1 cellular context compared by ENCODE assay signal in genomic region chr16:1543085-1543896, GRCh38.
TF ChIP-seq lines count a peak whose summit lies in the region.

No MANE protein-coding gene starts in this region.

TF ChIP-seq in K562, 482 proteins besides CTCF, POLR2A, EP300 and RAD21 (continued from another document and continues in another):
- TF ChIP-seq MGA (IDR thresholded peaks at IDR 0.05), result peak; percentile 60
- no peak for TF ChIP-seq TCF7 (IDR thresholded peaks at IDR 0.05; ENCODE audit: borderline replicate concordance)
- TF ChIP-seq BCOR (IDR thresholded peaks at IDR 0.05), result peak; percentile 10; the same call in 1 of the 2 replicates
- no peak for TF ChIP-seq TAL1 (IDR thresholded peaks at IDR 0.05)
- TF ChIP-seq CBFA2T2 (conservative IDR thresholded peaks at IDR 0.05), result no peak
- peak in 1 of 2 experiments; percentile 49; a peak in 1 of 4 replicates for TF ChIP-seq RCOR1 (IDR thresholded peaks at IDR 0.05; ENCODE audit: borderline replicate concordance in 1 of 2, low read depth in 2 of 2, low read length in 2 of 2)
- 0 out of 2 replicates have a peak, but pooled peaks have one; percentile 52 for TF ChIP-seq GABPB1 (CRISPR knock-in tag; IDR thresholded peaks at IDR 0.05)
- TF ChIP-seq ZNF274 (IDR thresholded peaks at IDR 0.05; ENCODE audit: borderline replicate concordance, low read depth, low read length), result no peak
- peak; percentile 62 for TF ChIP-seq MYC (IDR thresholded peaks at IDR 0.05; ENCODE audit: low read depth, low read length)
- no peak for TF ChIP-seq MYC (CRISPR knock-in tag; IDR thresholded peaks at IDR 0.05; ENCODE audit: borderline replicate concordance, low read depth)
- no peak; the same call in 1 of the 2 replicates for TF ChIP-seq DPF2 (IDR thresholded peaks at IDR 0.05)
- TF ChIP-seq MLX (CRISPR knock-in tag; conservative IDR thresholded peaks at IDR 0.05), result no peak
- no peak for TF ChIP-seq ZNF512 (tag; IDR thresholded peaks at IDR 0.05)
- peak; percentile 4; the same call in 1 of the 2 replicates for TF ChIP-seq ETV5 (CRISPR knock-in tag; IDR thresholded peaks at IDR 0.05; ENCODE audit: low read depth)
- no peak for TF ChIP-seq HDAC2 (IDR thresholded peaks at IDR 0.05)
- no peak for TF ChIP-seq CREBBP (IDR thresholded peaks at IDR 0.05; ENCODE audit: low read depth, low read length)
- TF ChIP-seq CXXC5 (CRISPR knock-in tag; IDR thresholded peaks at IDR 0.05), result peak; percentile 24
- no peak for TF ChIP-seq CCNT2 (IDR thresholded peaks at IDR 0.05; ENCODE audit: borderline replicate concordance, extremely low read depth, insufficient read length, low read depth, low read length)
- TF ChIP-seq FOSL1 (tag; conservative IDR thresholded peaks at IDR 0.05), result peak; percentile 74; the same call in 1 of the 2 replicates
- no peak for TF ChIP-seq MAX (CRISPR knock-in tag; IDR thresholded peaks at IDR 0.05)
- no peak for TF ChIP-seq MED1 (CRISPR knock-in tag; IDR thresholded peaks at IDR 0.05; ENCODE audit: borderline replicate concordance)
- no peak for TF ChIP-seq ZNF766 (CRISPR knock-in tag; conservative IDR thresholded peaks at IDR 0.05)
- TF ChIP-seq, protein P1, sequence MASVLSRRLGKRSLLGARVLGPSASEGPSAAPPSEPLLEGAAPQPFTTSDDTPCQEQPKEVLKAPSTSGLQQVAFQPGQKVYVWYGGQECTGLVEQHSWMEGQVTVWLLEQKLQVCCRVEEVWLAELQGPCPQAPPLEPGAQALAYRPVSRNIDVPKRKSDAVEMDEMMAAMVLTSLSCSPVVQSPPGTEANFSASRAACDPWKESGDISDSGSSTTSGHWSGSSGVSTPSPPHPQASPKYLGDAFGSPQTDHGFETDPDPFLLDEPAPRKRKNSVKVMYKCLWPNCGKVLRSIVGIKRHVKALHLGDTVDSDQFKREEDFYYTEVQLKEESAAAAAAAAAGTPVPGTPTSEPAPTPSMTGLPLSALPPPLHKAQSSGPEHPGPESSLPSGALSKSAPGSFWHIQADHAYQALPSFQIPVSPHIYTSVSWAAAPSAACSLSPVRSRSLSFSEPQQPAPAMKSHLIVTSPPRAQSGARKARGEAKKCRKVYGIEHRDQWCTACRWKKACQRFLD (CRISPR knock-in tag; IDR thresholded peaks at IDR 0.05), result 0 out of 2 replicates have a peak, but pooled peaks have one; percentile 63
- TF ChIP-seq ILF3 (IDR thresholded peaks at IDR 0.05; ENCODE audit: borderline replicate concordance), result no peak
- TF ChIP-seq ELF1 (tag; IDR thresholded peaks at IDR 0.05), result no peak
- 0 out of 2 replicates have a peak, but pooled peaks have one; percentile 19 for TF ChIP-seq ERF (CRISPR knock-in tag; IDR thresholded peaks at IDR 0.05)
- peak; percentile 25; the same call in 1 of the 2 replicates for TF ChIP-seq RBFOX2 (IDR thresholded peaks at IDR 0.05; ENCODE audit: low read depth, low read length)
- no peak for TF ChIP-seq NR2C2 (CRISPR knock-in tag; IDR thresholded peaks at IDR 0.05)
- TF ChIP-seq NR2C2 (tag; IDR thresholded peaks at IDR 0.05), result peak; percentile 23; the same call in 1 of the 2 replicates
- 0 out of 4 replicates have a peak, but pooled peaks of 1 of the 2 experiments have one; percentile 10 for TF ChIP-seq NRF1 (conservative IDR thresholded peaks at IDR 0.05 in 1 of 2, IDR thresholded peaks at IDR 0.05 in 1 of 2)
- no peak for TF ChIP-seq CBX5 (IDR thresholded peaks at IDR 0.05; ENCODE audit: borderline replicate concordance, low read depth)
- no peak for TF ChIP-seq PTBP1 (IDR thresholded peaks at IDR 0.05; ENCODE audit: low read depth, low read length)
- TF ChIP-seq, protein P2, sequence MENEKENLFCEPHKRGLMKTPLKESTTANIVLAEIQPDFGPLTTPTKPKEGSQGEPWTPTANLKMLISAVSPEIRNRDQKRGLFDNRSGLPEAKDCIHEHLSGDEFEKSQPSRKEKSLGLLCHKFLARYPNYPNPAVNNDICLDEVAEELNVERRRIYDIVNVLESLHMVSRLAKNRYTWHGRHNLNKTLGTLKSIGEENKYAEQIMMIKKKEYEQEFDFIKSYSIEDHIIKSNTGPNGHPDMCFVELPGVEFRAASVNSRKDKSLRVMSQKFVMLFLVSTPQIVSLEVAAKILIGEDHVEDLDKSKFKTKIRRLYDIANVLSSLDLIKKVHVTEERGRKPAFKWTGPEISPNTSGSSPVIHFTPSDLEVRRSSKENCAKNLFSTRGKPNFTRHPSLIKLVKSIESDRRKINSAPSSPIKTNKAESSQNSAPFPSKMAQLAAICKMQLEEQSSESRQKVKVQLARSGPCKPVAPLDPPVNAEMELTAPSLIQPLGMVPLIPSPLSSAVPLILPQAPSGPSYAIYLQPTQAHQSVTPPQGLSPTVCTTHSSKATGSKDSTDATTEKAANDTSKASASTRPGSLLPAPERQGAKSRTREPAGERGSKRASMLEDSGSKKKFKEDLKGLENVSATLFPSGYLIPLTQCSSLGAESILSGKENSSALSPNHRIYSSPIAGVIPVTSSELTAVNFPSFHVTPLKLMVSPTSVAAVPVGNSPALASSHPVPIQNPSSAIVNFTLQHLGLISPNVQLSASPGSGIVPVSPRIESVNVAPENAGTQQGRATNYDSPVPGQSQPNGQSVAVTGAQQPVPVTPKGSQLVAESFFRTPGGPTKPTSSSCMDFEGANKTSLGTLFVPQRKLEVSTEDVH (IDR thresholded peaks at IDR 0.05; ENCODE audit: low read depth, partially characterized antibody), result no peak
- TF ChIP-seq CHD2 (IDR thresholded peaks at IDR 0.05; ENCODE audit: low read depth, low read length), result no peak
- 0 out of 2 replicates have a peak, but pooled peaks have one; percentile 47 for TF ChIP-seq DEAF1 (CRISPR knock-in tag; IDR thresholded peaks at IDR 0.05)
- TF ChIP-seq, protein P3, sequence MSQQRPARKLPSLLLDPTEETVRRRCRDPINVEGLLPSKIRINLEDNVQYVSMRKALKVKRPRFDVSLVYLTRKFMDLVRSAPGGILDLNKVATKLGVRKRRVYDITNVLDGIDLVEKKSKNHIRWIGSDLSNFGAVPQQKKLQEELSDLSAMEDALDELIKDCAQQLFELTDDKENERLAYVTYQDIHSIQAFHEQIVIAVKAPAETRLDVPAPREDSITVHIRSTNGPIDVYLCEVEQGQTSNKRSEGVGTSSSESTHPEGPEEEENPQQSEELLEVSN (IDR thresholded peaks at IDR 0.05; ENCODE audit: borderline replicate concordance in 1 of 2, extremely low read depth in 1 of 2, insufficient read depth in 1 of 2, insufficient read length in 1 of 2, low read depth in 1 of 2, low read length in 1 of 2, poor library complexity in 1 of 2, severe bottlenecking in 1 of 2), result peak in 1 of 2 experiments; percentile 58
- TF ChIP-seq, protein P4, sequence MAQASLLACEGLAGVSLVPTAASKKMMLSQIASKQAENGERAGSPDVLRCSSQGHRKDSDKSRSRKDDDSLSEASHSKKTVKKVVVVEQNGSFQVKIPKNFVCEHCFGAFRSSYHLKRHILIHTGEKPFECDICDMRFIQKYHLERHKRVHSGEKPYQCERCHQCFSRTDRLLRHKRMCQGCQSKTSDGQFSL (CRISPR knock-in tag; IDR thresholded peaks at IDR 0.05), result no peak
- TF ChIP-seq, protein P4 (tag; IDR thresholded peaks at IDR 0.05), result no peak
- 0 out of 2 replicates have a peak, but pooled peaks have one; percentile 11 for TF ChIP-seq EGR1 (conservative IDR thresholded peaks at IDR 0.05)
- no peak for TF ChIP-seq TRIM24 (IDR thresholded peaks at IDR 0.05)
